8 cellular contexts compared by ENCODE assay signal in the genomic region with DNA sequence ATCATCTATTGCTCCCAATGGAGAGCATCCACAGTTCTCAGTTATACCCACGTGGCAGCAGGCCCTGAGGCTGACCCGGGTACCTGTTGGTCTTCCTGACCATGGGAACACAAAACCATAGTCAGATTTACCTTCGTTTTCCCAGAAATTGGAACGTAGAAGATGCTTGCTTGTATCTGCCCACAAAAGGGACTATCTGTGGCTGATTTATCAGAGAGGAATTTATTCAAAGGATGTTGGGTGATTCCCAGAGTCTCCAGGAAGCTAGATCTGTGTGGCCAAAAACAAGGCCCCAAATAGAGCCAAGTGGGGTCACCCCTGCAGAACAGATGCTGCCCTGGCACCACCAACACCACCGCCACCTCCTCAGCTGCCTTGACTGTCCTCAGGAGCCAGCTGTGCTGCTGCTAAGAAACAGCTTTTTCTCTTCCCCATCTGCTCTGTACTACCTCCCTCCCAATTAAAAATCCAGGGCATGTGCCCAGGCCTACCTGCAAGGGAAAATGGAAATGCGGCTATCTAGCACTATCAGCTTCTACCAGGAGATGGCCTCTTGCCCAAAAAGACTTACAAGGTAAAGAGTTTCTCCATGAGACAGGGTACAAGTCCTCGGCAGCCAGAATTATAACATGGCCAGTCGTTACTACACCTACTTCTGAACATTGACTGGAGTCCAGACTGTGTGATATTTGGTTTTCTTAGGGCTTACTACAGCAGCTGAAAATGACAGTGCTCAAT.
DNase-seq lines count a peak whose midpoint lies in the region; ATAC-seq and TF ChIP-seq lines count a peak whose summit lies in the region.

No MANE protein-coding gene starts in this region.

- H3K9me3 ChIP-seq in BE2C: no peaks in the 10 kb centered on the region

- 0 out of 3 replicates have a peak, but pooled peaks cover 4% of the 10 kb centered on the region for H3K9me3 Mint-ChIP-seq in GM23338

- H3F3A ChIP-seq in GM23338 (replicated peaks; ENCODE audit: low read depth): no peaks in the 10 kb centered on the region

- no peaks in the 10 kb centered on the region for H4K20me1 ChIP-seq in GM23338 (replicated peaks; ENCODE audit: insufficient read depth)

- no peak overlapping the region for H3K4me3 ChIP-seq in BE2C (ENCODE audit: low read depth, low read length)
- no peak overlapping the region for H3K4me3 ChIP-seq in GM23338

- no peaks in the 10 kb centered on the region for H3K36me3 Mint-ChIP-seq in GM23338 (ENCODE audit: low read depth)

- TF ChIP-seq CTCF in BE2C (IDR thresholded peaks at IDR 0.05; ENCODE audit: low read depth, low read length) (peak; percentile 57), GM23338 (conservative IDR thresholded peaks at IDR 0.05; ENCODE audit: low read depth in 2 of 2) (peak; percentile 59 to 71)

- no peaks in the 10 kb centered on the region for H3K4me1 Mint-ChIP-seq in GM23338

- H3K4me2 ChIP-seq in GM23338: no peak overlapping the region

- no peaks in the 10 kb centered on the region for H3K27me3 Mint-ChIP-seq in GM23338 (ENCODE audit: insufficient read depth, low read depth, poor library complexity)

- H3K27ac ChIP-seq in GM23338 (ENCODE audit: low read depth): no peak overlapping the region

- H3K27me3 ChIP-seq in BE2C (no peaks in the 10 kb centered on the region), GM23338 (ENCODE audit: insufficient read depth) (no peaks in the 10 kb centered on the region)

- H3K36me3 ChIP-seq in BE2C (no peaks in the 10 kb centered on the region), GM23338 (ENCODE audit: insufficient read depth) (no peaks in the 10 kb centered on the region)

- H3K4me1 ChIP-seq in BE2C: no peaks in the 10 kb centered on the region; the same call in 1 of the 2 replicates
- H3K4me1 ChIP-seq in GM23338 (ENCODE audit: insufficient read depth): 0 out of 2 replicates have a peak, but pooled peaks cover 5% of the 10 kb centered on the region

- no peak overlapping the region for H3K27ac Mint-ChIP-seq in GM23338

- DNase-seq in BE2C: peak; percentile 14
- peak; percentile 70 for DNase-seq in GM23338 (ENCODE audit: low spot score)
- DNase-seq in RPMI7951 (ENCODE audit: low read depth): peak; percentile 44
- DNase-seq in iris pigment epithelial cell (ENCODE audit: low read depth): peak; percentile 52
- no peak for DNase-seq in GM19238 (ENCODE audit: insufficient read length, low spot score)
- no peak for DNase-seq in glomerular visceral epithelial cell (ENCODE audit: extremely low spot score)

- no peaks in the 10 kb centered on the region for H3K9me2 ChIP-seq in GM23338 (ENCODE audit: insufficient read depth)

- no peak overlapping the region for H3K4me3 Mint-ChIP-seq in GM23338

- ATAC-seq in GM23338 (peak; percentile 88), HG02588 (IDR thresholded peaks at IDR 0.05; ENCODE audit: unreplicated experiment) (no peak), GM19324 (IDR thresholded peaks at IDR 0.05; ENCODE audit: low FRiP score, unreplicated experiment) (no peak)

- no peaks in the 10 kb centered on the region for H3K79me2 ChIP-seq in GM23338 (replicated peaks; ENCODE audit: insufficient read depth)

- no peak overlapping the region for H2AFZ ChIP-seq in GM23338

TF ChIP-seq in GM23338, 12 proteins besides CTCF, POLR2A, EP300 and RAD21:
- TF ChIP-seq ZNF462 (CRISPR knock-in tag; IDR thresholded peaks at IDR 0.05): no peak
- TF ChIP-seq EZH2 (IDR thresholded peaks at IDR 0.05; ENCODE audit: low read depth, unreplicated experiment): no peak

Comparison
In these comparisons a context has a peak if more than half of its experiments do, and no peak if none do; other contexts are left out.
1. DNase-seq: peak in BE2C (single experiment), GM23338 (single experiment), RPMI7951 (single experiment) and iris pigment epithelial cell (single experiment); none in GM19238 (single experiment) and glomerular visceral epithelial cell (single experiment).